In genomic region chr3:124812291-124813265, GRCh38 we compare ENCODE assay signal across 9 cellular contexts.
DNase-seq lines count a peak whose midpoint lies in the region; ATAC-seq and TF ChIP-seq lines count a peak whose summit lies in the region.
"Had no signal": no experiment of that assay in that cellular context is flagged by ENCODE, and none has a peak within 500 bp of the region (broad histone marks: within the 10 kb centered on the region; RNA-seq: fewer than 3 reads in every experiment).

No MANE protein-coding gene starts in this region.

- TF ChIP-seq POLR2A in gastroesophageal sphincter (IDR thresholded peaks at IDR 0.05), result peak; percentile 21 to 35

- peak; percentile 73 for DNase-seq in G401 (ENCODE audit: low spot score)
- no peak for DNase-seq in RWPE2 (ENCODE audit: low spot score)
- peak; percentile 98 for DNase-seq in renal cortical epithelial cell (ENCODE audit: low read depth)
- no peak for DNase-seq in activated CD4-positive, CD25-positive, alpha-beta regulatory T cell (lab: John Stamatoyannopoulos, UW)
- no peak for DNase-seq in activated gamma-delta T cell (lab: John Stamatoyannopoulos, UW)

- H3K36me3 ChIP-seq in RWPE2 (ENCODE audit: low read depth), result peaks cover 4% of the 10 kb centered on the region; the same call in 1 of the 2 replicates
- H3K36me3 ChIP-seq in gastroesophageal sphincter, result peaks cover 0 to 48% of the 10 kb centered on the region in 2 donors

- no peak for TF ChIP-seq EP300 in gastroesophageal sphincter (IDR thresholded peaks at IDR 0.05)

- peaks cover 13% of the 10 kb centered on the region for H3K4me1 ChIP-seq in RWPE2 (ENCODE audit: insufficient read depth, poor library complexity, severe bottlenecking)
- H3K4me1 ChIP-seq in gastroesophageal sphincter, result peaks cover 0 to 52% (median 23%) of the 10 kb centered on the region in 3 donors

- H3K9me3 ChIP-seq in RWPE2 (ENCODE audit: severe bottlenecking) (no peaks in the 10 kb centered on the region), gastroesophageal sphincter (no peaks in the 10 kb centered on the region)
- H3K9me3 ChIP-seq: adrenal gland had no signal

- H3K4me3 ChIP-seq in RWPE2 (ENCODE audit: severe bottlenecking), result no peak overlapping the region
- H3K4me3 ChIP-seq in gastroesophageal sphincter, result no peak overlapping the region
- H3K4me3 ChIP-seq: adrenal gland had no signal

- peak; percentile 48; the same call in 2 of the 3 replicates for ATAC-seq in RWPE2 (ENCODE audit: low read depth)
- ATAC-seq in gastroesophageal sphincter, result peak; percentile 92
- ATAC-seq in GM21619 (IDR thresholded peaks at IDR 0.05; ENCODE audit: unreplicated experiment), result no peak
- ATAC-seq in GM21717 (IDR thresholded peaks at IDR 0.05; ENCODE audit: unreplicated experiment), result no peak

- TF ChIP-seq CTCF in RWPE2 (IDR thresholded peaks at IDR 0.05; ENCODE audit: poor library complexity, severe bottlenecking) (no peak), gastroesophageal sphincter (IDR thresholded peaks at IDR 0.05) (no peak)

- in situ Hi-C loops in G401 (cut with HindIII; ENCODE audit: low sequenced_read_pairs), result no loop called here

- H3K27ac ChIP-seq in RWPE2 (ENCODE audit: poor library complexity, severe bottlenecking) (no peak overlapping the region), gastroesophageal sphincter (peak overlapping the region; percentile 30 to 89 (median 84))

- no peaks in the 10 kb centered on the region for H3K27me3 ChIP-seq in RWPE2 (ENCODE audit: insufficient read depth, poor library complexity, severe bottlenecking)
- no peaks in the 10 kb centered on the region for H3K27me3 ChIP-seq in gastroesophageal sphincter
- H3K27me3 ChIP-seq: adrenal gland had no signal

- 13 to 31% methylated on average over 8 to 14 of the region's 15 CpGs for WGBS in gastroesophageal sphincter (ENCODE audit: low coverage in 1 of 2), 2 donors

Comparison
In these comparisons a context has a peak if more than half of its experiments do, and no peak if none do; other contexts are left out.
1. DNase-seq: peak in G401 (single experiment) and renal cortical epithelial cell (single experiment); none in RWPE2 (single experiment), activated CD4-positive, CD25-positive, alpha-beta regulatory T cell (0 of 4) and activated gamma-delta T cell (single experiment).
2. ATAC-seq: peak in RWPE2 (single experiment) and gastroesophageal sphincter (single experiment); none in GM21619 (single experiment) and GM21717 (single experiment).